In the genomic region with DNA sequence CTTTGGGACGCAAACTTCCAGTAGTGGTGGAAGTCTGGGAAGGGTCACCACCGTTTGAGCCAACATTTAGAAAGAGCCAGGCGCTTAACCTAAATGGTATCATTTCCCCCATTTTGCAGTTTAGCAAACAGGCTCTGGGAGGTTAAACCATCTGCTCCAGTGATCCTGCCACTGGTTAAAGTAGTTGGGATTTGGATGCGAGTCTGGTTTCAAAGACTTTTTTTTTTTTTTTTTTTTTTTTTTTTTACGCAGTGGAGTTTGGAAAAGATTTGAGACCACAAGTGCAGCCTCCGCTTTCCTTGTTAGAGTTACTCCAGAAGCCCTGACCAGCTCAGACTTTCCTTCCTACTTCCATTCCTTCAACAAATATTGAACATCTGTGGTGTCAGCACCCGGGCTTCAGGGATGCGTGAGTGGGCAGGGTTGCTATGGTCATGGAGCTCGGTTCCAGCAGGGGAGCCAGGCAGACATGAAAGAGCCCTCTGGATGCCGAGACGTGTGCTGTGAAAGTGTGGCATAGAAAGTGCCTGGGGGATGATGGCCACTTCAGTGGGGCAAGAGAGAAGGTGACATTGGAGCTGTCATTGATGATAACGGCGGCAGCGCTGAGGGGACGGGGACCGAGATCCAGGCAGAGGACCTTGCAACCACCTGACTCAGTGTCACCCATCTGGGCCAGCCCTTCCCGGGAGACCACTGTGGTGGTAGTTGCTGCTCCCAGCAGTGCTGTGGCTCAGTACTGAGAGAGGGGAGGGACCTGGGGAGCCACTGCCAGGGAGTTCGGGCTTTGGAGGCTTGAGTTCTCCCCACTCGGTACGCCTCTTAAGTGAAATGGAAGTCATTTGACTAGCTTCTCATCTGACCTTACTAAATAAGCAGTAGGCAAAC, we compare ENCODE assay signal across 1 cellular context.
TF ChIP-seq lines count a peak whose summit lies in the region.

No MANE protein-coding gene starts in this region.

TF ChIP-seq in GM23338, 12 proteins besides CTCF, POLR2A, EP300 and RAD21 (continued from another document):
- TF ChIP-seq, protein P1, sequence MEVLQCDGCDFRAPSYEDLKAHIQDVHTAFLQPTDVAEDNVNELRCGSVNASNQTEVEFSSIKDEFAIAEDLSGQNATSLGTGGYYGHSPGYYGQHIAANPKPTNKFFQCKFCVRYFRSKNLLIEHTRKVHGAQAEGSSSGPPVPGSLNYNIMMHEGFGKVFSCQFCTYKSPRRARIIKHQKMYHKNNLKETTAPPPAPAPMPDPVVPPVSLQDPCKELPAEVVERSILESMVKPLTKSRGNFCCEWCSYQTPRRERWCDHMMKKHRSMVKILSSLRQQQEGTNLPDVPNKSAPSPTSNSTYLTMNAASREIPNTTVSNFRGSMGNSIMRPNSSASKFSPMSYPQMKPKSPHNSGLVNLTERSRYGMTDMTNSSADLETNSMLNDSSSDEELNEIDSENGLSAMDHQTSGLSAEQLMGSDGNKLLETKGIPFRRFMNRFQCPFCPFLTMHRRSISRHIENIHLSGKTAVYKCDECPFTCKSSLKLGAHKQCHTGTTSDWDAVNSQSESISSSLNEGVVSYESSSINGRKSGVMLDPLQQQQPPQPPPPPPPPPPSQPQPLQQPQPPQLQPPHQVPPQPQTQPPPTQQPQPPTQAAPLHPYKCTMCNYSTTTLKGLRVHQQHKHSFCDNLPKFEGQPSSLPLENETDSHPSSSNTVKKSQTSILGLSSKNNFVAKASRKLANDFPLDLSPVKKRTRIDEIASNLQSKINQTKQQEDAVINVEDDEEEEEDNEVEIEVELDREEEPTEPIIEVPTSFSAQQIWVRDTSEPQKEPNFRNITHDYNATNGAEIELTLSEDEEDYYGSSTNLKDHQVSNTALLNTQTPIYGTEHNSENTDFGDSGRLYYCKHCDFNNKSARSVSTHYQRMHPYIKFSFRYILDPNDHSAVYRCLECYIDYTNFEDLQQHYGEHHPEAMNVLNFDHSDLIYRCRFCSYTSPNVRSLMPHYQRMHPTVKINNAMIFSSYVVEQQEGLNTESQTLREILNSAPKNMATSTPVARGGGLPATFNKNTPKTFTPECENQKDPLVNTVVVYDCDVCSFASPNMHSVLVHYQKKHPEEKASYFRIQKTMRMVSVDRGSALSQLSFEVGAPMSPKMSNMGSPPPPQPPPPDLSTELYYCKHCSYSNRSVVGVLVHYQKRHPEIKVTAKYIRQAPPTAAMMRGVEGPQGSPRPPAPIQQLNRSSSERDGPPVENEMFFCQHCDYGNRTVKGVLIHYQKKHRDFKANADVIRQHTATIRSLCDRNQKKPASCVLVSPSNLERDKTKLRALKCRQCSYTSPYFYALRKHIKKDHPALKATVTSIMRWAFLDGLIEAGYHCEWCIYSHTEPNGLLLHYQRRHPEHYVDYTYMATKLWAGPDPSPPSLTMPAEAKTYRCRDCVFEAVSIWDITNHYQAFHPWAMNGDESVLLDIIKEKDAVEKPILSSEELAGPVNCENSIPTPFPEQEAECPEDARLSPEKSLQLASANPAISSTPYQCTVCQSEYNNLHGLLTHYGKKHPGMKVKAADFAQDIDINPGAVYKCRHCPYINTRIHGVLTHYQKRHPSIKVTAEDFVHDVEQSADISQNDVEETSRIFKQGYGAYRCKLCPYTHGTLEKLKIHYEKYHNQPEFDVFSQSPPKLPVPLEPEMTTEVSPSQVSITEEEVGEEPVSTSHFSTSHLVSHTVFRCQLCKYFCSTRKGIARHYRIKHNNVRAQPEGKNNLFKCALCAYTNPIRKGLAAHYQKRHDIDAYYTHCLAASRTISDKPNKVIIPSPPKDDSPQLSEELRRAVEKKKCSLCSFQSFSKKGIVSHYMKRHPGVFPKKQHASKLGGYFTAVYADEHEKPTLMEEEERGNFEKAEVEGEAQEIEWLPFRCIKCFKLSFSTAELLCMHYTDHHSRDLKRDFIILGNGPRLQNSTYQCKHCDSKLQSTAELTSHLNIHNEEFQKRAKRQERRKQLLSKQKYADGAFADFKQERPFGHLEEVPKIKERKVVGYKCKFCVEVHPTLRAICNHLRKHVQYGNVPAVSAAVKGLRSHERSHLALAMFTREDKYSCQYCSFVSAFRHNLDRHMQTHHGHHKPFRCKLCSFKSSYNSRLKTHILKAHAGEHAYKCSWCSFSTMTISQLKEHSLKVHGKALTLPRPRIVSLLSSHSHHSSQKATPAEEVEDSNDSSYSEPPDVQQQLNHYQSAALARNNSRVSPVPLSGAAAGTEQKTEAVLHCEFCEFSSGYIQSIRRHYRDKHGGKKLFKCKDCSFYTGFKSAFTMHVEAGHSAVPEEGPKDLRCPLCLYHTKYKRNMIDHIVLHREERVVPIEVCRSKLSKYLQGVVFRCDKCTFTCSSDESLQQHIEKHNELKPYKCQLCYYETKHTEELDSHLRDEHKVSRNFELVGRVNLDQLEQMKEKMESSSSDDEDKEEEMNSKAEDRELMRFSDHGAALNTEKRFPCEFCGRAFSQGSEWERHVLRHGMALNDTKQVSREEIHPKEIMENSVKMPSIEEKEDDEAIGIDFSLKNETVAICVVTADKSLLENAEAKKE (CRISPR knock-in tag; IDR thresholded peaks at IDR 0.05), result no peak
- TF ChIP-seq EZH2phosphoT487 (IDR thresholded peaks at IDR 0.05; ENCODE audit: unreplicated experiment), result no peak
- TF ChIP-seq REST (IDR thresholded peaks at IDR 0.05; ENCODE audit: unreplicated experiment), result no peak
- no peak for TF ChIP-seq POLR2AphosphoS5 (IDR thresholded peaks at IDR 0.05; ENCODE audit: low read depth)
- TF ChIP-seq ZNF114 (CRISPR knock-in tag; IDR thresholded peaks at IDR 0.05), result no peak
- TF ChIP-seq ZNF331 (CRISPR knock-in tag; IDR thresholded peaks at IDR 0.05; ENCODE audit: low read depth), result no peak
- TF ChIP-seq EZH2 (IDR thresholded peaks at IDR 0.05; ENCODE audit: low read depth, unreplicated experiment), result no peak
